Comparison of ENCODE assay signal across 8 cellular contexts in genomic region chr1:8712413-8713229, GRCh38.
DNase-seq lines count a peak whose midpoint lies in the region; ATAC-seq and TF ChIP-seq lines count a peak whose summit lies in the region.

No MANE protein-coding gene starts in this region.

- no peaks in the 10 kb centered on the region for H3K27me3 ChIP-seq in PC-3 (ENCODE audit: low read length)
- no peaks in the 10 kb centered on the region for H3K27me3 ChIP-seq in lung (ENCODE audit: control insufficient read depth, insufficient read depth)
- no peaks in the 10 kb centered on the region for H3K27me3 ChIP-seq in tibial nerve

- intact Hi-C loops in PC-3 (cut with micrococcal nuclease) = loop anchor here (1.0 to 2.0 kb wide), 2 partner anchors 9 to 28 kb away; no protein-coding TSS in a partner anchor

- H4K20me1 ChIP-seq in PC-3 (ENCODE audit: low read length) = no peaks in the 10 kb centered on the region

- H3K9me2 ChIP-seq in PC-3 (replicated peaks; ENCODE audit: low read length) = no peaks in the 10 kb centered on the region

- H3K4me3 ChIP-seq in PC-3 (ENCODE audit: low read length) (peak overlapping the region; percentile 33), lung (no peak overlapping the region), tibial nerve (no peak overlapping the region)

- TF ChIP-seq POLR2A in tibial nerve (IDR thresholded peaks at IDR 0.05) = no peak

- peak overlapping the region; percentile 59 for H3K9ac ChIP-seq in PC-3 (ENCODE audit: low read length)

- in situ Hi-C loops in KBM-7 (cut with MboI; ENCODE audit: low pct_unique_long_range_greater_than_20kb, low sequenced_read_pairs) = no loop called here

- peak; percentile 83 for ATAC-seq in PC-3
- peak; percentile 19 for ATAC-seq in lung (ENCODE audit: insufficient read depth, low FRiP score)
- no peak for ATAC-seq in HG02981 (IDR thresholded peaks at IDR 0.05; ENCODE audit: unreplicated experiment)
- ATAC-seq in GM19023 (IDR thresholded peaks at IDR 0.05; ENCODE audit: unreplicated experiment) = no peak

- DNase-seq in D341Med (ENCODE audit: low spot score) = peak; percentile 44
- DNase-seq in KBM-7 = peak; percentile 87
- DNase-seq in PC-3 = peak; percentile 88
- DNase-seq in chondrocyte (ENCODE audit: low spot score) = no peak
- DNase-seq in lung (ENCODE audit: low spot score) = no peak
- no peak for DNase-seq in tibial nerve (ENCODE audit: low spot score in 2 of 2)

- peak overlapping the region; percentile 66 for H3K4me2 ChIP-seq in PC-3 (ENCODE audit: low read length)

- H3K36me3 ChIP-seq in PC-3 (ENCODE audit: low read depth, low read length) (no peaks in the 10 kb centered on the region), lung (ENCODE audit: control insufficient read depth in 2 of 2, insufficient read depth in 2 of 2, low read length in 2 of 2) (no peaks in the 10 kb centered on the region), tibial nerve (no peaks in the 10 kb centered on the region)

- no peaks in the 10 kb centered on the region for H3K9me3 Mint-ChIP-seq in chondrocyte (ENCODE audit: low read depth)

- peaks cover 11% of the 10 kb centered on the region for H3F3A ChIP-seq in PC-3 (ENCODE audit: low read length, unreplicated experiment)

- H3K9me3 ChIP-seq in PC-3 (ENCODE audit: low read length) (no peaks in the 10 kb centered on the region), lung (ENCODE audit: control insufficient read depth in 2 of 2, insufficient read depth in 1 of 2, low read length in 1 of 2) (no peaks in the 10 kb centered on the region), tibial nerve (no peaks in the 10 kb centered on the region)

- TF ChIP-seq EP300 in tibial nerve (IDR thresholded peaks at IDR 0.05) = peak in 1 of 2 donors; percentile 68

- BruUV-seq in PC-3 (replicated peaks; lab: Mats Ljungman, UMichigan) = no TSS peak

- peaks cover 22% of the 10 kb centered on the region for H3K79me2 ChIP-seq in PC-3 (ENCODE audit: low read length)

- WGBS in lung, 2 donors = 5 to 7% methylated on average over 5 of the region's 5 CpGs
- WGBS in tibial nerve, 2 donors = 10 to 16% methylated on average over 5 of the region's 5 CpGs

- H3K4me3 Mint-ChIP-seq in chondrocyte (ENCODE audit: unreplicated experiment) = peak overlapping the region; percentile 43

- H3K27me3 Mint-ChIP-seq in chondrocyte (ENCODE audit: low read depth) = no peaks in the 10 kb centered on the region

- TF ChIP-seq CTCF in PC-3 (conservative IDR thresholded peaks at IDR 0.05; ENCODE audit: low read depth, low read length) (no peak), chondrocyte (IDR thresholded peaks at IDR 0.05) (no peak), lung (IDR thresholded peaks at IDR 0.05; ENCODE audit: control extremely low read depth, extremely low read depth) (no peak), tibial nerve (IDR thresholded peaks at IDR 0.05) (no peak)

- POLR2A ChIA-PET in PC-3 (lab: Charles Lee; ENCODE audit: unreplicated experiment) = interaction anchor here (0.6 to 0.7 kb wide), 4 partner anchors 8 to 46 kb away, joined by 3 to 16 read pairs (median 6); no protein-coding TSS in a partner anchor

- CTCF ChIA-PET in PC-3 (lab: Charles Lee) = interaction anchor here (0.9 to 1.4 kb wide), 3 partner anchors 9 to 41 kb away, joined by 3 to 8 read pairs (median 4); no protein-coding TSS in a partner anchor

- H2AFZ ChIP-seq in PC-3 (ENCODE audit: low read length) = peak overlapping the region; percentile 31

- peaks cover 34% of the 10 kb centered on the region for H3K4me1 ChIP-seq in PC-3 (ENCODE audit: insufficient read depth, low read length)
- peaks cover 0 to 8% of the 10 kb centered on the region in 2 donors for H3K4me1 ChIP-seq in lung (ENCODE audit: control insufficient read depth in 2 of 2, insufficient read depth in 2 of 2, low read length in 2 of 2)
- peaks cover 4 to 41% (median 25%) of the 10 kb centered on the region in 4 donors for H3K4me1 ChIP-seq in tibial nerve

- no peaks in the 10 kb centered on the region for H3K36me3 Mint-ChIP-seq in chondrocyte (ENCODE audit: low read depth)

- peaks cover 41% of the 10 kb centered on the region for H3K4me1 Mint-ChIP-seq in chondrocyte (ENCODE audit: low read depth)

- peak overlapping the region; percentile 86 for H3K27ac Mint-ChIP-seq in chondrocyte (ENCODE audit: unreplicated experiment)

- peak overlapping the region; percentile 81 for H3K27ac ChIP-seq in PC-3 (ENCODE audit: low read length)
- H3K27ac ChIP-seq in lung (ENCODE audit: low read depth in 1 of 2, low read length in 1 of 2) = peak overlapping the region in 1 of 2 donors; percentile 45
- peak overlapping the region in 3 of 4 donors; percentile 64 to 78 (median 71) for H3K27ac ChIP-seq in tibial nerve

Comparison
In these comparisons a context has a peak if more than half of its experiments do, and no peak if none do; other contexts are left out.
1. DNase-seq: peak in D341Med (single experiment), KBM-7 (single experiment) and PC-3 (single experiment); none in chondrocyte (single experiment), lung (single experiment) and tibial nerve (0 of 2).
2. ATAC-seq: peak in PC-3 (single experiment) and lung (single experiment); none in HG02981 (single experiment) and GM19023 (single experiment).